ENCODE assay signal across 21 cellular contexts in the genomic region with DNA sequence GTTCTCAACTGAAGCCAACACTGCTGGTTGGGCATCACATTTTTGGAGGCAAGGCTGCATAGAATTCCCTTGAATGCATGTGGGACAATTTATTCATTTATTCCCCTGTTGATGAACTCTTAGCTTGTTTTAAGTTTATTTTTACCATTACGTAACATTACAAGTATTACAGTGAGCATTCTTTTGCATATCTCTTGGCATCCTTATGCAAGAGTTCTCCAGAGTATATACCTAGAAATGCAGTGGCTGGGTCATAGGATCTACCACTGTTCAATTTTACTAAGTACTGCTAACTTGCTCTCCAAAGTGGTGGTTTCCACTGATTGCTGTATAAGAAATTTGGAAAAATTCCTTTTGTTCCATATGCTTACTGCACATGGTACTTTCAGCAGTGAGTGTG.
"Had no signal": no experiment of that assay in that cellular context is flagged by ENCODE, and none has a peak within 500 bp of the region (broad histone marks: within the 10 kb centered on the region; RNA-seq: fewer than 3 reads in every experiment).

No MANE protein-coding gene starts in this region.

- H3K36me3 ChIP-seq: gastroesophageal sphincter, left ventricle myocardium inferior, lower lobe of right lung, pancreas, tibial artery had no signal

- H3K4me2 ChIP-seq: smooth muscle cell had no signal

- DNase-seq: effector memory CD4-positive, alpha-beta T cell; glutamatergic neuron; kidney; left cardiac atrium; left ventricle myocardium inferior; lower lobe of right lung; natural killer cell; occipital lobe; pancreas; right cardiac atrium; stimulated activated CD4-positive, alpha-beta T cell treated with anti-CD3 and anti-CD28 coated beads, Interleukin-4, amount 100 ng/mL, for 1 hour; stimulated activated CD8-positive, alpha-beta memory T cell treated with anti-CD3 and anti-CD28 coated beads, Interleukin-4, amount 100 ng/mL, for 48 hours; tibial artery had no signal

- H3K4me3 Mint-ChIP-seq: memory B cell; mesothelial cell of epicardium; natural killer cell; stimulated activated effector memory CD8-positive, alpha-beta T cell treated with anti-CD3 and anti-CD28 coated beads, Interleukin-12 subunit alpha, Interleukin-12 subunit beta, amount 100 ng/mL, for 72 hours; stimulated activated naive CD8-positive, alpha-beta T cell treated with anti-CD3 and anti-CD28 coated beads, Interleukin-15, Interleukin-2, amounts not matched to agents 100 ng/mL and 50 ng/mL, for 24 hours had no signal

- H3K4me1 ChIP-seq: gastroesophageal sphincter, lower lobe of right lung, pancreas, tibial artery had no signal

- ATAC-seq: esophagus mucosa; gastroesophageal sphincter; lower lobe of right lung; natural killer cell; pancreas; right cardiac atrium; stimulated activated effector memory CD8-positive, alpha-beta T cell treated with anti-CD3 and anti-CD28 coated beads, Interleukin-12 subunit alpha, Interleukin-12 subunit beta, amount 100 ng/mL, for 72 hours had no signal

- H3K4me3 ChIP-seq: gastroesophageal sphincter, left ventricle myocardium inferior, lower lobe of right lung, pancreas, smooth muscle cell, tibial artery had no signal

- H3K4me1 Mint-ChIP-seq: natural killer cell; stimulated activated effector memory CD8-positive, alpha-beta T cell treated with anti-CD3 and anti-CD28 coated beads, Interleukin-12 subunit alpha, Interleukin-12 subunit beta, amount 100 ng/mL, for 72 hours had no signal

- H3K27ac ChIP-seq: gastroesophageal sphincter, left ventricle myocardium inferior, lower lobe of right lung, pancreas, tibial artery had no signal

- H3K27ac Mint-ChIP-seq: memory B cell; natural killer cell; progenitor cell of endocrine pancreas; stimulated activated effector memory CD8-positive, alpha-beta T cell treated with anti-CD3 and anti-CD28 coated beads, Interleukin-12 subunit alpha, Interleukin-12 subunit beta, amount 100 ng/mL, for 72 hours; stimulated activated naive CD8-positive, alpha-beta T cell treated with anti-CD3 and anti-CD28 coated beads, Interleukin-15, Interleukin-2, amounts not matched to agents 100 ng/mL and 50 ng/mL, for 24 hours had no signal

- H3K36me3 Mint-ChIP-seq: memory B cell; mesothelial cell of epicardium; natural killer cell; stimulated activated effector memory CD8-positive, alpha-beta T cell treated with anti-CD3 and anti-CD28 coated beads, Interleukin-12 subunit alpha, Interleukin-12 subunit beta, amount 100 ng/mL, for 72 hours had no signal

- H3K27me3 ChIP-seq: gastroesophageal sphincter, pancreas, tibial artery had no signal

- H3K9me3 Mint-ChIP-seq: memory B cell; stimulated activated effector memory CD8-positive, alpha-beta T cell treated with anti-CD3 and anti-CD28 coated beads, Interleukin-12 subunit alpha, Interleukin-12 subunit beta, amount 100 ng/mL, for 72 hours; stimulated activated naive CD8-positive, alpha-beta T cell treated with anti-CD3 and anti-CD28 coated beads, Interleukin-15, Interleukin-2, amounts not matched to agents 100 ng/mL and 50 ng/mL, for 24 hours had no signal

- H3K9me3 ChIP-seq: gastroesophageal sphincter, lower lobe of right lung, pancreas, tibial artery had no signal

- H3K27me3 Mint-ChIP-seq: memory B cell had no signal
